33 cellular contexts compared by ENCODE assay signal in the genomic region with DNA sequence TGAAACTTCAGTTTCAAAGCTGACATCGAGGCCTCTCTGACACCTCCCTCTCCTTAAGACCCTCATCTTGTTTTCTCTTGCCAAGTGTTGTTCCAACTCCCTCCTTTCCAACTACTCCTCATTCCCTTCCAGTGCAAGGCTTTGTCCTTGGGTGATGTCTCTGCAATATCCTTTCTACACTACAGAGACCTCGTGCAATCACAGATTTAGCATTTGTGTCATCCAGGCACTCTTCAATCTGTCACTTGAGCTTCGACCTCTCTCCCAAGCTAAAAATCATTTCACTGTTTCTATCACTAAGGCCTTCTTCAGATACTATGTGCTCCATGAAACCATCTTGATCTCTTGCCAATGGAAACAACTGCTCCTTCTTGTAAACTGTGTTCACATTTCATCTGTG. TPM values are rescaled to one million over a fixed set of nuclear protein-coding genes. Genes with fewer than 3 reads are reported as not detected.
"Had no signal": no experiment of that assay in that cellular context is flagged by ENCODE, and none has a peak within 500 bp of the region (broad histone marks: within the 10 kb centered on the region; RNA-seq: fewer than 3 reads in every experiment).

No MANE protein-coding gene starts in this region.

- H3K36me3 ChIP-seq: adrenal gland, cardiac muscle cell, esophagus squamous epithelium had no signal

- H3K9me3 ChIP-seq: adrenal gland, body of pancreas, esophagus squamous epithelium had no signal

- H3K4me1 ChIP-seq: adrenal gland, body of pancreas had no signal

- DNase-seq: activated CD4-positive, alpha-beta memory T cell treated with anti-CD3 and anti-CD28 coated beads for 36 hours; activated CD4-positive, alpha-beta T cell treated with anti-CD3 and anti-CD28 coated beads for 36 hours; activated CD4-positive, alpha-beta T cell treated with anti-CD3 and anti-CD28 coated beads, Interleukin-2, amount 10 ng/mL, durations not matched to agents 24 days and 14 days; activated CD4-positive, CD25-positive, alpha-beta regulatory T cell; activated CD4-positive, CD25-positive, alpha-beta regulatory T cell treated with anti-CD3 and anti-CD28 coated beads, Interleukin-2, amount 50 U/mL, for 72 hours; activated CD8-positive, alpha-beta memory T cell treated with anti-CD3 and anti-CD28 coated beads, Interleukin-2, amount 10 ng/mL, durations not matched to agents 7 days and 5 days; activated CD8-positive, alpha-beta memory T cell treated with anti-CD3 and anti-CD28 coated beads, Interleukin-2, amount 50 U/mL, for 4 hours; activated CD8-positive, alpha-beta T cell treated with anti-CD3 and anti-CD28 coated beads, Interleukin-2, amount 10 ng/mL, durations not matched to agents 7 days and 5 days; activated effector memory CD4-positive, alpha-beta T cell treated with anti-CD3 and anti-CD28 coated beads, Interleukin-2, amount 50 U/mL, for 16 hours; activated naive CD4-positive, alpha-beta T cell treated with anti-CD3 and anti-CD28 coated beads for 36 hours; activated naive CD8-positive, alpha-beta T cell treated with anti-CD3 and anti-CD28 coated beads for 36 hours; activated naive CD8-positive, alpha-beta T cell treated with anti-CD3 and anti-CD28 coated beads, Interleukin-2, amount 50 U/mL, for 24 hours; activated T-cell treated with anti-CD3 and anti-CD28 coated beads, Interleukin-2, amount 50 U/mL, for 1 hour; activated T-cell treated with anti-CD3 and anti-CD28 coated beads, Interleukin-2, amount 50 U/mL, for 48 hours; adrenal gland; amygdala; aorta; body of pancreas; cortex of kidney; dermis blood vessel endothelial cell; effector CD4-positive, alpha-beta T cell; effector memory CD8-positive, alpha-beta T cell; erythroblast; esophagus squamous epithelium; foreskin melanocyte; head of caudate nucleus; T-helper 2 cell had no signal

- H3K27me3 ChIP-seq: adrenal gland, body of pancreas, cardiac muscle cell had no signal

- H3K4me3 ChIP-seq: adrenal gland, body of pancreas, cardiac muscle cell, esophagus squamous epithelium had no signal

- H3K27ac ChIP-seq: adrenal gland, body of pancreas, cardiac muscle cell, esophagus squamous epithelium had no signal

- ATAC-seq: activated CD4-positive, alpha-beta T cell treated with anti-CD3 and anti-CD28 coated beads for 36 hours; activated CD8-positive, alpha-beta memory T cell treated with anti-CD3 and anti-CD28 coated beads, Interleukin-2, amount 10 ng/mL, durations not matched to agents 7 days and 5 days; activated CD8-positive, alpha-beta T cell treated with anti-CD3 and anti-CD28 coated beads, Interleukin-2, amount 10 ng/mL, durations not matched to agents 7 days and 5 days; activated naive CD8-positive, alpha-beta T cell treated with anti-CD3 and anti-CD28 coated beads, Interleukin-2, amount 50 U/mL, for 24 hours; body of pancreas; effector memory CD8-positive, alpha-beta T cell had no signal

RNA-seq across cellular contexts. Expression of a gene that starts 31.6 kb away (rescaled TPM):
- total RNA-seq: activated CD4-positive, alpha-beta T cell treated with anti-CD3 and anti-CD28 coated beads for 36 hours; activated CD4-positive, alpha-beta T cell treated with anti-CD3 and anti-CD28 coated beads, Interleukin-2, amount 10 ng/mL, durations not matched to agents 24 days and 14 days; activated CD8-positive, alpha-beta memory T cell treated with anti-CD3 and anti-CD28 coated beads for 36 hours; activated CD8-positive, alpha-beta memory T cell treated with anti-CD3 and anti-CD28 coated beads, Interleukin-2, amount 10 ng/mL, durations not matched to agents 7 days and 5 days; activated CD8-positive, alpha-beta T cell treated with anti-CD3 and anti-CD28 coated beads, Interleukin-2, amount 10 ng/mL, durations not matched to agents 7 days and 5 days; activated naive CD4-positive, alpha-beta T cell treated with anti-CD3 and anti-CD28 coated beads for 36 hours; activated naive CD8-positive, alpha-beta T cell treated with anti-CD3 and anti-CD28 coated beads for 36 hours; activated T-helper 1 cell treated with anti-CD3 and anti-CD28 coated beads, Interleukin-12 subunit alpha, Interleukin-12 subunit beta, Interleukin-2, Interleukin-4 antibody, amounts not matched to agents 30 ng/mL and 10 ng/mL and 1 ng/mL, durations not matched to agents 14 hours and 24 hours and 36 hours; activated T-helper 2 cell treated with anti-CD3 and anti-CD28 coated beads, Interferon-gamma antibody, Interleukin-2, Interleukin-4, amounts not matched to agents 10 μg/mL and 5 μg/mL and 100 μg/mL, durations not matched to agents 14 hours and 24 hours and 36 hours; body of pancreas; dermis blood vessel endothelial cell; fibroblast of villous mesenchyme; T-helper 1 cell treated with Interleukin-12 subunit alpha and Interleukin-12 subunit beta and Interleukin-4 antibody, amounts not matched to agents 30 ng/mL and 1 ng/mL, for 36 hours had no signal
- polyA plus RNA-seq: cardiac muscle cell had no signal

RNA-seq across cellular contexts. Expression of a gene that starts 44.7 kb away (rescaled TPM):
- total RNA-seq: activated CD4-positive, alpha-beta memory T cell treated with anti-CD3 and anti-CD28 coated beads for 36 hours; activated CD8-positive, alpha-beta memory T cell treated with anti-CD3 and anti-CD28 coated beads, Interleukin-2, amount 10 ng/mL, durations not matched to agents 7 days and 5 days; activated CD8-positive, alpha-beta T cell treated with anti-CD3 and anti-CD28 coated beads, Interleukin-2, amount 10 ng/mL, durations not matched to agents 7 days and 5 days; T-helper 1 cell treated with Interleukin-12 subunit alpha and Interleukin-12 subunit beta and Interleukin-4 antibody, amounts not matched to agents 30 ng/mL and 1 ng/mL, for 36 hours had no signal
